1 cellular context compared by ENCODE assay signal in genomic region chr6:28947067-28947765, GRCh38.
TF ChIP-seq lines count a peak whose summit lies in the region.

No MANE protein-coding gene starts in this region.

TF ChIP-seq in HCT116, 20 proteins besides CTCF, POLR2A, EP300 and RAD21 (continued from another document):
- TF ChIP-seq ELF1 (IDR thresholded peaks at IDR 0.05; ENCODE audit: borderline replicate concordance, low read depth): no peak
